In the genomic region with DNA sequence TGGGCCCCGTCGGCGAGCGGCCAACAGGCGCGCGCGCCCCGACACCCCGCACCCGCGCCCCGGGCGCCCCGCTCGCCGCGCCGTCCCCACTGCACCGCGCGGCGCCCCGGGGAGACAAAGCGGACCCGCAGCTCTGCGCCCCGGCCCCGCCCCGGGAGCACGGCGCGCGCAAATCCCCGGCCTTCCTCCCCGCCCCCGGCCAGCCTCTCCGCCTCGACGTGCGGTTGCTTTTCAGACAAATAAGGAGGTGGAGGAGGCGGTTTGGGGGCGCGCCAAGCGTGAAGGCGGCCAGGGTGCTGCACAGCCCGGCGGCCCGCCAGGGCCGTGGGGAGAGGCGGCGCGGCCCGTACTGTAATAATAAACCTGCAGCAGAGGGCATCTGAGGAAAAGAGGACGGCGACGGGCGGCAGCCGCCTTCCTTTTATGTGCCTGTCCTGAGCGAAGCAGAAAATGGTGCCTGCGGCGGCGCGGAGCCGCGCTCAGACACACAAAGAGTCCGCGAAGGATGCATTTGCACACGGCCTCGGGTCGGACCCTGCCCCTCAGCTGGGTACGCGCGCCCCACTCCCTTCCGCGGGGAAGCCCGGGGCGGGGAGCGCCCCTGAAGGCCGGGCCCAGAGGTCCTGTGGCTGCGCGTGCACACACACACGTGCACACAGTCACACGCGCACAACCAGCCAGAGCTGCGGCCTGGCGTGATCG, we compare ENCODE assay signal across 8 cellular contexts. TPM values are rescaled to one million over a fixed set of nuclear protein-coding genes. Genes with fewer than 3 reads are reported as not detected.
DNase-seq lines count a peak whose midpoint lies in the region; ATAC-seq and TF ChIP-seq lines count a peak whose summit lies in the region.

No MANE protein-coding gene starts in this region.

- H3K4me1 Mint-ChIP-seq in type B pancreatic cell (ENCODE audit: unreplicated experiment) = peaks cover 33% of the 10 kb centered on the region

- H3K9me3 ChIP-seq in adipocyte (ENCODE audit: control insufficient read depth, low read length) (no peaks in the 10 kb centered on the region), heart left ventricle (no peaks in the 10 kb centered on the region)

- H3K9ac ChIP-seq in adipocyte (ENCODE audit: low read length) = peak overlapping the region; percentile 93

- DNase-seq in NAMALWA (ENCODE audit: low spot score) (peak; percentile 91), SW 1271 (lab: John Stamatoyannopoulos, UW) (peak; percentile 54 to 81), adipocyte (ENCODE audit: low read depth) (peak; percentile 97), heart left ventricle (peak; percentile 97 to 98 (median 97)), posterior cingulate gyrus (peak; percentile 57 to 95 (median 66)), type B pancreatic cell (ENCODE audit: extremely low spot score, unreplicated experiment) (peak; percentile 83)

- H3K36me3 Mint-ChIP-seq in type B pancreatic cell = peaks cover 14% of the 10 kb centered on the region

- H3K4me1 ChIP-seq in adipocyte (ENCODE audit: control insufficient read depth, insufficient read depth, low read length) = peaks cover 34% of the 10 kb centered on the region
- H3K4me1 ChIP-seq in heart left ventricle = peaks cover 0 to 42% (median 29%) of the 10 kb centered on the region in 12 donors

- ATAC-seq in HG02571 (IDR thresholded peaks at IDR 0.05; ENCODE audit: unreplicated experiment) (peak; percentile 81), heart left ventricle (peak; percentile 85 to 93 (median 90))

- no peaks in the 10 kb centered on the region for H3K27me3 Mint-ChIP-seq in type B pancreatic cell

- H3K27ac ChIP-seq in heart left ventricle = peak overlapping the region; percentile 85 to 98 (median 92)

- H3K9me3 Mint-ChIP-seq in type B pancreatic cell = no peaks in the 10 kb centered on the region

- peak overlapping the region; percentile 91 for H3K4me3 Mint-ChIP-seq in type B pancreatic cell

- intact Hi-C loops in heart left ventricle (cut with DNase I) (loop anchor here (1.0 to 10.0 kb wide), 14 partner anchors 75 to 390 kb away; no protein-coding TSS in a partner anchor), posterior cingulate gyrus (cut with DNase I) (loop anchor here (5.0 to 10.0 kb wide), 3 partner anchors 203 to 665 kb away; partner anchors contain the start of gene WDR36)

- H3K36me3 ChIP-seq in adipocyte (ENCODE audit: control insufficient read depth, insufficient read depth, low read length, severe bottlenecking) (no peaks in the 10 kb centered on the region), heart left ventricle (no peaks in the 10 kb centered on the region)

- TF ChIP-seq CTCF in heart left ventricle (IDR thresholded peaks at IDR 0.05) = peak in 2 of 12 donors; percentile 0 to 11
- no peak for TF ChIP-seq CTCF in type B pancreatic cell (conservative IDR thresholded peaks at IDR 0.05)

- H3K4me3 ChIP-seq in adipocyte (ENCODE audit: low read length) (peak overlapping the region; percentile 95), heart left ventricle (peak overlapping the region; percentile 48 to 89 (median 70))

- H3K27me3 ChIP-seq in adipocyte (replicated peaks; ENCODE audit: control insufficient read depth, insufficient read depth, low read length) (no peaks in the 10 kb centered on the region), heart left ventricle (no peaks in the 10 kb centered on the region)

- WGBS in heart left ventricle, 4 donors = 0 to 1% (median 0%) methylated on average over 39 to 88 of the region's 88 CpGs

- H3K27ac Mint-ChIP-seq in type B pancreatic cell = peak overlapping the region; percentile 94

- TF ChIP-seq POLR2A in GM10847 (IDR thresholded peaks at IDR 0.05; ENCODE audit: extremely low read depth, insufficient read length) (peak; percentile 27), heart left ventricle (IDR thresholded peaks at IDR 0.05) (no peak)

RNA-seq across cellular contexts. Expression of gene NREP, which starts 0.7 kb away (rescaled TPM):
- total RNA-seq in heart left ventricle (10 to 100 TPM in 8 of 9 donors, 1 to 10 TPM in 1; 8.1 to 71.8 (median 43.3) TPM), type B pancreatic cell (ENCODE audit: low replicate concordance) (139 and 462 TPM in 2 replicates)
- 10 to 100 TPM; 20.0 to 25.8 TPM for polyA plus RNA-seq in heart left ventricle

Comparison
In these comparisons a context has a peak if more than half of its experiments do, and no peak if none do; other contexts are left out.
1. Peak in every context shown above with its lines: DNase-seq, ATAC-seq, H3K4me3 ChIP-seq and H3K27ac ChIP-seq.